ENCODE assay signal across 19 cellular contexts in the genomic region with DNA sequence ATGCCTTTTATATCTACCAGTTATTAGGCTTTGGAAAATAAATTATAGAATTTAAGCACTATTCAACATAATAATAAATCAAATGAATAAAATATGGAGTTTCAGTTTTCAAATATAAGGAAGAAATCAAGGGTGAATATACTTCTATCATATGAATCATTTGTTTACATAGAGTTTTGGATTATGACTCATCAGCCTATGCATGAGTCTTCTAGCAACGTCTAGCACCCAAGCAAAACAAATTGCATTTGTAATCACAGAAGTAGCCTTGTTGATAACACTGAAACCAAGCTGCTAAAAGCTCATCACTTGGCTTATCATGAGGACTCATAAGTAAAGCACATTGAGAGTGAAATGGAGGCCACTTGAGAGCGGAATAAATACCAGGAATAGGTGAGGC.
A peak's percentile ranks its signal among the peaks of the same experiment; 100 is the strongest.
DNase-seq lines count a peak whose midpoint lies in the region; ATAC-seq and TF ChIP-seq lines count a peak whose summit lies in the region.
"Had no signal": no experiment of that assay in that cellular context is flagged by ENCODE, and none has a peak within 500 bp of the region (broad histone marks: within the 10 kb centered on the region; RNA-seq: fewer than 3 reads in every experiment).

No MANE protein-coding gene starts in this region.

- peaks cover 12% of the 10 kb centered on the region for H3K27me3 Mint-ChIP-seq in MCF 10A (ENCODE audit: insufficient read depth, unreplicated experiment)

- H3K9me2 ChIP-seq in PC-3 (replicated peaks; ENCODE audit: low read length) = no peaks in the 10 kb centered on the region
- H3K9me2 ChIP-seq: SK-N-SH had no signal

- intact Hi-C loops in MCF 10A (cut with micrococcal nuclease) (no loop called here), breast epithelium (cut with DNase I; ENCODE audit: low total_unique reads) (no loop called here), PC-3 (cut with micrococcal nuclease) (no loop called here), lower lobe of right lung (cut with DNase I) (no loop called here)

- H3K4me2 ChIP-seq in PC-3 (ENCODE audit: low read length) (peak overlapping the region; percentile 21; the same call in 1 of the 2 replicates), fibroblast of lung (ENCODE audit: extremely low read depth, insufficient read depth, low read length) (no peak overlapping the region)
- H3K4me2 ChIP-seq: KMS-11, SK-N-SH had no signal

- H3K36me3 Mint-ChIP-seq in MCF 10A (ENCODE audit: insufficient read depth, unreplicated experiment) = no peaks in the 10 kb centered on the region

- no peak overlapping the region for H3K27ac ChIP-seq in breast epithelium
- peak overlapping the region; percentile 54 for H3K27ac ChIP-seq in PC-3 (ENCODE audit: low read length)
- no peak overlapping the region for H3K27ac ChIP-seq in fibroblast of lung (ENCODE audit: insufficient read depth, low read length)
- no peak overlapping the region for H3K27ac ChIP-seq in lower lobe of right lung
- H3K27ac ChIP-seq: HL-60, KMS-11 had no signal

- ATAC-seq in PC-3 = peak; percentile 96
- ATAC-seq in lower lobe of right lung = no peak
- ATAC-seq in HG02870 (IDR thresholded peaks at IDR 0.05; ENCODE audit: unreplicated experiment) = no peak
- ATAC-seq: GM12878 had no signal

- H3K4me3 ChIP-seq in breast epithelium = no peak overlapping the region
- H3K4me3 ChIP-seq in PC-3 (ENCODE audit: low read length) = no peak overlapping the region
- no peak overlapping the region for H3K4me3 ChIP-seq in fibroblast of lung (replicated peaks in 1 of 4; ENCODE audit: control extremely low read depth in 1 of 4, insufficient read depth in 1 of 4, low read depth in 3 of 4, low read length in 4 of 4)
- no peak overlapping the region for H3K4me3 ChIP-seq in lower lobe of right lung
- H3K4me3 ChIP-seq: GM12878 had no signal

- no peak for TF ChIP-seq POLR2A in breast epithelium (IDR thresholded peaks at IDR 0.05)

- no peaks in the 10 kb centered on the region for H3K9me3 ChIP-seq in breast epithelium
- no peaks in the 10 kb centered on the region for H3K9me3 ChIP-seq in PC-3 (ENCODE audit: low read length)
- no peaks in the 10 kb centered on the region for H3K9me3 ChIP-seq in fibroblast of lung (ENCODE audit: control insufficient read depth, insufficient read depth, low read depth, low read length)
- no peaks in the 10 kb centered on the region for H3K9me3 ChIP-seq in lower lobe of right lung
- H3K9me3 ChIP-seq: SK-N-SH had no signal

- TF ChIP-seq CTCF in MCF 10A (IDR thresholded peaks at IDR 0.05; ENCODE audit: unreplicated experiment) = no peak
- no peak for TF ChIP-seq CTCF in breast epithelium (IDR thresholded peaks at IDR 0.05)
- TF ChIP-seq CTCF in PC-3 (conservative IDR thresholded peaks at IDR 0.05; ENCODE audit: low read depth, low read length) = no peak
- no peak for TF ChIP-seq CTCF in fibroblast of lung (conservative IDR thresholded peaks at IDR 0.05 in 1 of 2, IDR thresholded peaks at IDR 0.05 in 1 of 2; ENCODE audit: low read depth in 1 of 2, low read length in 2 of 2)
- TF ChIP-seq CTCF in lower lobe of right lung (IDR thresholded peaks at IDR 0.05) = no peak

- peaks cover 4% of the 10 kb centered on the region for H3K4me1 Mint-ChIP-seq in MCF 10A (ENCODE audit: insufficient read depth, unreplicated experiment)

- CTCF ChIA-PET in MCF 10A (lab: Yijun Ruan, JAX) = no interaction called here
- CTCF ChIA-PET in PC-3 (lab: Charles Lee) = no interaction called here

- H3K27me3 ChIP-seq in breast epithelium (no peaks in the 10 kb centered on the region), PC-3 (ENCODE audit: low read length) (no peaks in the 10 kb centered on the region), fibroblast of lung (ENCODE audit: control insufficient read depth, insufficient read depth, low read length) (no peaks in the 10 kb centered on the region), lower lobe of right lung (ENCODE audit: low read depth) (no peaks in the 10 kb centered on the region)

- H3K4me1 ChIP-seq in breast epithelium = no peaks in the 10 kb centered on the region
- peaks cover 11% of the 10 kb centered on the region for H3K4me1 ChIP-seq in PC-3 (ENCODE audit: insufficient read depth, low read length)
- H3K4me1 ChIP-seq in fibroblast of lung (ENCODE audit: control insufficient read depth, extremely low read depth, insufficient read depth, low read length) = no peaks in the 10 kb centered on the region
- no peaks in the 10 kb centered on the region for H3K4me1 ChIP-seq in lower lobe of right lung

- no peaks in the 10 kb centered on the region for H3K9me3 Mint-ChIP-seq in MCF 10A (ENCODE audit: unreplicated experiment)

- H2AFZ ChIP-seq in PC-3 (ENCODE audit: low read length) (no peak overlapping the region), fibroblast of lung (ENCODE audit: low read length) (no peak overlapping the region)

- DNase-seq in MCF 10A (ENCODE audit: unreplicated experiment) (peak; percentile 67), breast epithelium (ENCODE audit: low spot score in 2 of 2) (no peak), PC-3 (peak; percentile 70), fibroblast of lung (ENCODE audit: low read depth in 2 of 2) (peak; percentile 1 to 11), NCI-H1417 (lab: John Stamatoyannopoulos, UW) (no peak), lower lobe of right lung (no peak), NCI-H2029 (lab: John Stamatoyannopoulos, UW) (no peak)
- DNase-seq: 8988T; C1 segment of cervical spinal cord; NCI-H1105 treated with DMSO at 0.1 percent for 48 hours; NCI-H1930; NCI-H2227 treated with DMSO at 0.1 percent for 48 hours; NCI-H526 treated with DMSO at 0.1 percent for 48 hours; NK-92 treated with Interleukin-12 subunit alpha and Interleukin-12 subunit beta, amount 100 ng/mL, for 24 hours; SK-N-SH had no signal

- no peak overlapping the region for H3K4me3 Mint-ChIP-seq in MCF 10A (ENCODE audit: unreplicated experiment)

- H3K79me2 ChIP-seq in PC-3 (ENCODE audit: low read length) (no peaks in the 10 kb centered on the region), fibroblast of lung (ENCODE audit: control insufficient read depth, insufficient read depth, low read length) (no peaks in the 10 kb centered on the region)

- no peaks in the 10 kb centered on the region for H4K20me1 ChIP-seq in PC-3 (ENCODE audit: low read length)
- H4K20me1 ChIP-seq in fibroblast of lung (ENCODE audit: control insufficient read depth, extremely low read depth, insufficient read depth, low read length) = no peaks in the 10 kb centered on the region

- H3K36me3 ChIP-seq in breast epithelium (no peaks in the 10 kb centered on the region), PC-3 (ENCODE audit: low read depth, low read length) (no peaks in the 10 kb centered on the region), fibroblast of lung (ENCODE audit: control insufficient read depth, insufficient read depth, low read length) (no peaks in the 10 kb centered on the region), lower lobe of right lung (no peaks in the 10 kb centered on the region)

- H3F3A ChIP-seq in PC-3 (ENCODE audit: low read length, unreplicated experiment) = no peaks in the 10 kb centered on the region

- BruUV-seq in MCF 10A (replicated peaks; lab: Mats Ljungman, UMichigan) = no TSS peak
- BruUV-seq in PC-3 (replicated peaks; lab: Mats Ljungman, UMichigan) = no TSS peak

- no peak overlapping the region for H3K27ac Mint-ChIP-seq in MCF 10A (ENCODE audit: low read depth, unreplicated experiment)

- POLR2A ChIA-PET in MCF 10A (lab: Yijun Ruan, JAX) = interaction anchor here (1.3 kb wide), 1 partner anchor 13 kb away, joined by 4 read pairs; no protein-coding TSS in a partner anchor
- POLR2A ChIA-PET in PC-3 (lab: Charles Lee; ENCODE audit: unreplicated experiment) = no interaction called here

- no peak overlapping the region for H3K9ac ChIP-seq in PC-3 (ENCODE audit: low read length)
- no peak overlapping the region for H3K9ac ChIP-seq in fibroblast of lung (ENCODE audit: insufficient read depth, low read length)
- H3K9ac ChIP-seq: KMS-11, SK-N-SH had no signal

Comparison
In these comparisons a context has a peak if more than half of its experiments do, and no peak if none do; other contexts are left out.
1. DNase-seq: peak in MCF 10A (single experiment), PC-3 (single experiment) and fibroblast of lung (2 of 2); none in breast epithelium (0 of 2), NCI-H1417 (0 of 3), lower lobe of right lung (single experiment) and NCI-H2029 (single experiment).